ENCODE assay signal across 1 cellular context in genomic region chr6:148342146-148343027, GRCh38.
TF ChIP-seq lines count a peak whose summit lies in the region.

TSS of gene SASH1 (plus strand) at chr6:148342838. CDS start at chr6:148343068, 230 bp downstream.

TF ChIP-seq in HEK293, 187 proteins besides CTCF, POLR2A, EP300 and RAD21 (continued from another document and continues in another):
- peak; percentile 72 for TF ChIP-seq ZBTB26 (tag by site-specific recombination; optimal IDR thresholded peaks at IDR 0.05)
- no peak; the same call in 1 of the 2 replicates for TF ChIP-seq ZBTB20 (tag by site-specific recombination; IDR thresholded peaks at IDR 0.05)
- no peak for TF ChIP-seq ZNF202 (tag by site-specific recombination; IDR thresholded peaks at IDR 0.05; ENCODE audit: borderline replicate concordance)
- TF ChIP-seq ZNF302 (tag by site-specific recombination; IDR thresholded peaks at IDR 0.05; ENCODE audit: low read depth): no peak
- no peak; the same call in 1 of the 2 replicates for TF ChIP-seq ZNF366 (tag by site-specific recombination; conservative IDR thresholded peaks at IDR 0.05)
- no peak for TF ChIP-seq ZNF571 (tag by site-specific recombination; IDR thresholded peaks at IDR 0.05)
- no peak for TF ChIP-seq YY2 (tag by site-specific recombination; IDR thresholded peaks at IDR 0.05)
- no peak for TF ChIP-seq ZNF140 (tag by site-specific recombination; IDR thresholded peaks at IDR 0.05)
- TF ChIP-seq MYNN (tag by site-specific recombination; IDR thresholded peaks at IDR 0.05; ENCODE audit: borderline replicate concordance): no peak
- TF ChIP-seq, protein P1, sequence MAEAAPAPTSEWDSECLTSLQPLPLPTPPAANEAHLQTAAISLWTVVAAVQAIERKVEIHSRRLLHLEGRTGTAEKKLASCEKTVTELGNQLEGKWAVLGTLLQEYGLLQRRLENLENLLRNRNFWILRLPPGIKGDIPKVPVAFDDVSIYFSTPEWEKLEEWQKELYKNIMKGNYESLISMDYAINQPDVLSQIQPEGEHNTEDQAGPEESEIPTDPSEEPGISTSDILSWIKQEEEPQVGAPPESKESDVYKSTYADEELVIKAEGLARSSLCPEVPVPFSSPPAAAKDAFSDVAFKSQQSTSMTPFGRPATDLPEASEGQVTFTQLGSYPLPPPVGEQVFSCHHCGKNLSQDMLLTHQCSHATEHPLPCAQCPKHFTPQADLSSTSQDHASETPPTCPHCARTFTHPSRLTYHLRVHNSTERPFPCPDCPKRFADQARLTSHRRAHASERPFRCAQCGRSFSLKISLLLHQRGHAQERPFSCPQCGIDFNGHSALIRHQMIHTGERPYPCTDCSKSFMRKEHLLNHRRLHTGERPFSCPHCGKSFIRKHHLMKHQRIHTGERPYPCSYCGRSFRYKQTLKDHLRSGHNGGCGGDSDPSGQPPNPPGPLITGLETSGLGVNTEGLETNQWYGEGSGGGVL (tag by site-specific recombination; IDR thresholded peaks at IDR 0.05): no peak
- TF ChIP-seq, protein P2, sequence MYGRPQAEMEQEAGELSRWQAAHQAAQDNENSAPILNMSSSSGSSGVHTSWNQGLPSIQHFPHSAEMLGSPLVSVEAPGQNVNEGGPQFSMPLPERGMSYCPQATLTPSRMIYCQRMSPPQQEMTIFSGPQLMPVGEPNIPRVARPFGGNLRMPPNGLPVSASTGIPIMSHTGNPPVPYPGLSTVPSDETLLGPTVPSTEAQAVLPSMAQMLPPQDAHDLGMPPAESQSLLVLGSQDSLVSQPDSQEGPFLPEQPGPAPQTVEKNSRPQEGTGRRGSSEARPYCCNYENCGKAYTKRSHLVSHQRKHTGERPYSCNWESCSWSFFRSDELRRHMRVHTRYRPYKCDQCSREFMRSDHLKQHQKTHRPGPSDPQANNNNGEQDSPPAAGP (tag by site-specific recombination; IDR thresholded peaks at IDR 0.05): peak; percentile 36; the same call in 1 of the 2 replicates
- TF ChIP-seq, protein P3, sequence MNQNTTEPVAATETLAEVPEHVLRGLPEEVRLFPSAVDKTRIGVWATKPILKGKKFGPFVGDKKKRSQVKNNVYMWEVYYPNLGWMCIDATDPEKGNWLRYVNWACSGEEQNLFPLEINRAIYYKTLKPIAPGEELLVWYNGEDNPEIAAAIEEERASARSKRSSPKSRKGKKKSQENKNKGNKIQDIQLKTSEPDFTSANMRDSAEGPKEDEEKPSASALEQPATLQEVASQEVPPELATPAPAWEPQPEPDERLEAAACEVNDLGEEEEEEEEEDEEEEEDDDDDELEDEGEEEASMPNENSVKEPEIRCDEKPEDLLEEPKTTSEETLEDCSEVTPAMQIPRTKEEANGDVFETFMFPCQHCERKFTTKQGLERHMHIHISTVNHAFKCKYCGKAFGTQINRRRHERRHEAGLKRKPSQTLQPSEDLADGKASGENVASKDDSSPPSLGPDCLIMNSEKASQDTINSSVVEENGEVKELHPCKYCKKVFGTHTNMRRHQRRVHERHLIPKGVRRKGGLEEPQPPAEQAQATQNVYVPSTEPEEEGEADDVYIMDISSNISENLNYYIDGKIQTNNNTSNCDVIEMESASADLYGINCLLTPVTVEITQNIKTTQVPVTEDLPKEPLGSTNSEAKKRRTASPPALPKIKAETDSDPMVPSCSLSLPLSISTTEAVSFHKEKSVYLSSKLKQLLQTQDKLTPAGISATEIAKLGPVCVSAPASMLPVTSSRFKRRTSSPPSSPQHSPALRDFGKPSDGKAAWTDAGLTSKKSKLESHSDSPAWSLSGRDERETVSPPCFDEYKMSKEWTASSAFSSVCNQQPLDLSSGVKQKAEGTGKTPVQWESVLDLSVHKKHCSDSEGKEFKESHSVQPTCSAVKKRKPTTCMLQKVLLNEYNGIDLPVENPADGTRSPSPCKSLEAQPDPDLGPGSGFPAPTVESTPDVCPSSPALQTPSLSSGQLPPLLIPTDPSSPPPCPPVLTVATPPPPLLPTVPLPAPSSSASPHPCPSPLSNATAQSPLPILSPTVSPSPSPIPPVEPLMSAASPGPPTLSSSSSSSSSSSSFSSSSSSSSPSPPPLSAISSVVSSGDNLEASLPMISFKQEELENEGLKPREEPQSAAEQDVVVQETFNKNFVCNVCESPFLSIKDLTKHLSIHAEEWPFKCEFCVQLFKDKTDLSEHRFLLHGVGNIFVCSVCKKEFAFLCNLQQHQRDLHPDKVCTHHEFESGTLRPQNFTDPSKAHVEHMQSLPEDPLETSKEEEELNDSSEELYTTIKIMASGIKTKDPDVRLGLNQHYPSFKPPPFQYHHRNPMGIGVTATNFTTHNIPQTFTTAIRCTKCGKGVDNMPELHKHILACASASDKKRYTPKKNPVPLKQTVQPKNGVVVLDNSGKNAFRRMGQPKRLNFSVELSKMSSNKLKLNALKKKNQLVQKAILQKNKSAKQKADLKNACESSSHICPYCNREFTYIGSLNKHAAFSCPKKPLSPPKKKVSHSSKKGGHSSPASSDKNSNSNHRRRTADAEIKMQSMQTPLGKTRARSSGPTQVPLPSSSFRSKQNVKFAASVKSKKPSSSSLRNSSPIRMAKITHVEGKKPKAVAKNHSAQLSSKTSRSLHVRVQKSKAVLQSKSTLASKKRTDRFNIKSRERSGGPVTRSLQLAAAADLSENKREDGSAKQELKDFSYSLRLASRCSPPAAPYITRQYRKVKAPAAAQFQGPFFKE (tag by site-specific recombination; IDR thresholded peaks at IDR 0.05; ENCODE audit: borderline replicate concordance): no peak
- TF ChIP-seq SCRT2 (tag by site-specific recombination; IDR thresholded peaks at IDR 0.05): peak; percentile 99
- TF ChIP-seq ZNF518A (tag by site-specific recombination; conservative IDR thresholded peaks at IDR 0.05; ENCODE audit: low read depth): no peak
- TF ChIP-seq HOXD13 (CRISPR knock-in tag; IDR thresholded peaks at IDR 0.05; ENCODE audit: borderline replicate concordance): no peak
- no peak for TF ChIP-seq ZNF311 (tag by site-specific recombination; IDR thresholded peaks at IDR 0.05; ENCODE audit: borderline replicate concordance)
- TF ChIP-seq YY1 (tag by site-specific recombination; IDR thresholded peaks at IDR 0.05): no peak
- TF ChIP-seq ZNF391 (tag by site-specific recombination; IDR thresholded peaks at IDR 0.05; ENCODE audit: borderline replicate concordance, low read depth): no peak
- TF ChIP-seq ZNF112 (tag by site-specific recombination; IDR thresholded peaks at IDR 0.05): no peak
- no peak for TF ChIP-seq ZNF350 (tag by site-specific recombination; IDR thresholded peaks at IDR 0.05)
- TF ChIP-seq OSR2 (tag by site-specific recombination; IDR thresholded peaks at IDR 0.05): peak; percentile 11; the same call in 1 of the 2 replicates
- no peak; the same call in 1 of the 2 replicates for TF ChIP-seq GLI2 (tag by site-specific recombination; IDR thresholded peaks at IDR 0.05; ENCODE audit: borderline replicate concordance, low read depth)
- peak; percentile 56; the same call in 1 of the 2 replicates for TF ChIP-seq KLF10 (tag by site-specific recombination; IDR thresholded peaks at IDR 0.05)
- no peak for TF ChIP-seq ZNF776 (tag by site-specific recombination; IDR thresholded peaks at IDR 0.05; ENCODE audit: borderline replicate concordance)
- TF ChIP-seq ZNF560 (tag by site-specific recombination; IDR thresholded peaks at IDR 0.05; ENCODE audit: borderline replicate concordance): no peak
- TF ChIP-seq ZNF747 (tag by site-specific recombination; IDR thresholded peaks at IDR 0.05): no peak
- TF ChIP-seq GLI4 (tag by site-specific recombination; IDR thresholded peaks at IDR 0.05): no peak
- no peak for TF ChIP-seq BCL11B (tag by site-specific recombination; IDR thresholded peaks at IDR 0.05; ENCODE audit: low read depth)
- 0 out of 2 replicates have a peak, but pooled peaks have one; percentile 18 for TF ChIP-seq ZFP37 (tag by site-specific recombination; IDR thresholded peaks at IDR 0.05)
- TF ChIP-seq ZNF670 (tag by site-specific recombination; IDR thresholded peaks at IDR 0.05; ENCODE audit: low read depth): no peak
- TF ChIP-seq ZNF777 (tag by site-specific recombination; IDR thresholded peaks at IDR 0.05; ENCODE audit: borderline replicate concordance): no peak
- TF ChIP-seq ZBTB11 (tag by site-specific recombination; conservative IDR thresholded peaks at IDR 0.05; ENCODE audit: low read depth): 0 out of 2 replicates have a peak, but pooled peaks have one; percentile 30
- peak; percentile 80 for TF ChIP-seq KLF8 (tag by site-specific recombination; IDR thresholded peaks at IDR 0.05)
- TF ChIP-seq HOXA7 (CRISPR knock-in tag; IDR thresholded peaks at IDR 0.05; ENCODE audit: borderline replicate concordance): no peak
- no peak for TF ChIP-seq ZNF791 (tag by site-specific recombination; IDR thresholded peaks at IDR 0.05)
- no peak for TF ChIP-seq ZFP41 (tag by site-specific recombination; IDR thresholded peaks at IDR 0.05; ENCODE audit: borderline replicate concordance)
- no peak for TF ChIP-seq ZNF585B (tag by site-specific recombination; IDR thresholded peaks at IDR 0.05)
- TF ChIP-seq ZNF548 (tag by site-specific recombination; IDR thresholded peaks at IDR 0.05): no peak
- peak; percentile 79 for TF ChIP-seq ZNF501 (tag by site-specific recombination; IDR thresholded peaks at IDR 0.05)
- TF ChIP-seq KLF7 (tag by site-specific recombination; IDR thresholded peaks at IDR 0.05; ENCODE audit: borderline replicate concordance): no peak; the same call in 1 of the 2 replicates
- TF ChIP-seq ZNF114 (tag by site-specific recombination; IDR thresholded peaks at IDR 0.05): no peak
- TF ChIP-seq, protein P4, sequence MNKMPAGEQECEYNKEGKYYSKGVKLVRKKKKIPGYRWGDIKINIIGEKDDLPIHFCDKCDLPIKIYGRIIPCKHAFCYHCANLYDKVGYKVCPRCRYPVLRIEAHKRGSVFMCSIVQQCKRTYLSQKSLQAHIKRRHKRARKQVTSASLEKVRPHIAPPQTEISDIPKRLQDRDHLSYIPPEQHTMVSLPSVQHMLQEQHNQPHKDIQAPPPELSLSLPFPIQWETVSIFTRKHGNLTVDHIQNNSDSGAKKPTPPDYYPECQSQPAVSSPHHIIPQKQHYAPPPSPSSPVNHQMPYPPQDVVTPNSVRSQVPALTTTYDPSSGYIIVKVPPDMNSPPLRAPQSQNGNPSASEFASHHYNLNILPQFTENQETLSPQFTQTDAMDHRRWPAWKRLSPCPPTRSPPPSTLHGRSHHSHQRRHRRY (tag by site-specific recombination; IDR thresholded peaks at IDR 0.05): no peak
- no peak for TF ChIP-seq ZNF610 (tag by site-specific recombination; IDR thresholded peaks at IDR 0.05; ENCODE audit: borderline replicate concordance)
- TF ChIP-seq ZEB2 (tag by site-specific recombination; IDR thresholded peaks at IDR 0.05): peak; percentile 75; the same call in 1 of the 2 replicates
- no peak for TF ChIP-seq ZNF214 (tag by site-specific recombination; IDR thresholded peaks at IDR 0.05; ENCODE audit: borderline replicate concordance)
